In the genomic region with DNA sequence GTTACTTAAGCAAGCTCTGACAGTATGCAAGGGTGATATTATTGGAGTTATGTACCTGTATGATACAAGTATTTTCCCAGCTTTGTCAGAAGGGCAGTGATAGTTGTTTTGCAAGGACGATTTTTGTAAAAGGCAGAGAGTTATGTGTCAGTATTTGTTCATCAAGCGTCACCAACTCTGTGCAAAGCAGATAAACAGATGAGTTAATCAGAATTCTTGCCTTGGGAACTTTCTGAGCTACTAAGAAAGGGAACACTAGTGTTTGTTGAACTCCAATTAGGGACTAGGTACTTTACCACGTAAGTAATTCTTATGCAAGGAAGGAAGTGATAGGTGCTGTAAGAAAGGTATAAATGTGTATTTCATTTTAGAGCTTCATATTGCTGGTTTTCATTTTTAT, we compare ENCODE assay signal across 8 cellular contexts. TPM values are rescaled to one million over a fixed set of nuclear protein-coding genes. Genes with fewer than 3 reads are reported as not detected.
DNase-seq lines count a peak whose midpoint lies in the region; ATAC-seq and TF ChIP-seq lines count a peak whose summit lies in the region.

No MANE protein-coding gene starts in this region.

- no peaks in the 10 kb centered on the region for H3K27me3 Mint-ChIP-seq in stimulated activated memory B cell treated with anti-CD40 and anti-IgM and Interleukin-4, amounts not matched to agents 10 μg/mL and 1 μg/mL and 100 μg/mL, for 72 hours

- peaks cover 11% of the 10 kb centered on the region for H3K4me1 Mint-ChIP-seq in stimulated activated memory B cell treated with anti-CD40 and anti-IgM and Interleukin-4, amounts not matched to agents 10 μg/mL and 1 μg/mL and 100 μg/mL, for 72 hours

- TF ChIP-seq CTCF in coronary artery (IDR thresholded peaks at IDR 0.05): no peak

- DNase-seq in EL (peak; percentile 65), M059J (ENCODE audit: low read depth) (peak; percentile 80), coronary artery (ENCODE audit: low spot score) (no peak), NCI-H1436 (lab: John Stamatoyannopoulos, UW) (no peak)
- no peak for DNase-seq in stimulated activated CD4-positive, alpha-beta T cell treated with anti-CD3 and anti-CD28 coated beads, Interleukin-12 subunit alpha, Interleukin-12 subunit beta, amount 100 ng/mL, for 4 hours

- no peaks in the 10 kb centered on the region for H3K9me3 ChIP-seq in muscle layer of duodenum (ENCODE audit: control insufficient read depth in 1 of 2, low read length in 2 of 2)

- H3K27me3 ChIP-seq in muscle layer of duodenum (ENCODE audit: low read depth, low read length): no peaks in the 10 kb centered on the region

- no peak for ATAC-seq in stimulated activated memory B cell treated with anti-CD40 and anti-IgM and Interleukin-4, amounts not matched to agents 10 μg/mL and 1 μg/mL and 100 μg/mL, for 72 hours
- no peak for ATAC-seq in HG02870 (IDR thresholded peaks at IDR 0.05; ENCODE audit: unreplicated experiment)

- H3K9me3 Mint-ChIP-seq in stimulated activated memory B cell treated with anti-CD40 and anti-IgM and Interleukin-4, amounts not matched to agents 10 μg/mL and 1 μg/mL and 100 μg/mL, for 72 hours: no peaks in the 10 kb centered on the region

- H3K36me3 Mint-ChIP-seq in stimulated activated memory B cell treated with anti-CD40 and anti-IgM and Interleukin-4, amounts not matched to agents 10 μg/mL and 1 μg/mL and 100 μg/mL, for 72 hours: no peaks in the 10 kb centered on the region

- H3K4me3 Mint-ChIP-seq in stimulated activated memory B cell treated with anti-CD40 and anti-IgM and Interleukin-4, amounts not matched to agents 10 μg/mL and 1 μg/mL and 100 μg/mL, for 72 hours: no peak overlapping the region

- H3K4me3 ChIP-seq in coronary artery (peak overlapping the region; percentile 97), muscle layer of duodenum (ENCODE audit: low read depth in 1 of 2, low read length in 2 of 2) (peak overlapping the region; percentile 86 to 88)

- peaks cover 11 to 30% of the 10 kb centered on the region in 2 donors for H3K4me1 ChIP-seq in muscle layer of duodenum (ENCODE audit: control insufficient read depth in 1 of 2, insufficient read depth in 2 of 2, low read length in 2 of 2)

- H3K36me3 ChIP-seq in muscle layer of duodenum (ENCODE audit: control insufficient read depth in 1 of 2, insufficient read depth in 2 of 2, low read length in 2 of 2): peaks cover 0 to 17% of the 10 kb centered on the region in 2 donors

- H3K27ac Mint-ChIP-seq in stimulated activated memory B cell treated with anti-CD40 and anti-IgM and Interleukin-4, amounts not matched to agents 10 μg/mL and 1 μg/mL and 100 μg/mL, for 72 hours: no peak overlapping the region

- H3K27ac ChIP-seq in coronary artery (peak overlapping the region; percentile 96 to 99), muscle layer of duodenum (ENCODE audit: low read length) (peak overlapping the region; percentile 95)

RNA-seq across cellular contexts. Expression of gene USP47, which starts 1.5 kb away (rescaled TPM):
- total RNA-seq in M059J (2014; rRNA removed; shearing (Covaris generic)): 30.1 and 39.9 TPM in 2 replicates

Comparison
In these comparisons a context has a peak if more than half of its experiments do, and no peak if none do; other contexts are left out.
1. DNase-seq: peak in EL (single experiment) and M059J (single experiment); none in coronary artery (single experiment), NCI-H1436 (single experiment) and stimulated activated CD4-positive, alpha-beta T cell treated with anti-CD3 and anti-CD28 coated beads, Interleukin-12 subunit alpha, Interleukin-12 subunit beta, amount 100 ng/mL, for 4 hours (single experiment).